ENCODE assay signal across 1 cellular context in the genomic region with DNA sequence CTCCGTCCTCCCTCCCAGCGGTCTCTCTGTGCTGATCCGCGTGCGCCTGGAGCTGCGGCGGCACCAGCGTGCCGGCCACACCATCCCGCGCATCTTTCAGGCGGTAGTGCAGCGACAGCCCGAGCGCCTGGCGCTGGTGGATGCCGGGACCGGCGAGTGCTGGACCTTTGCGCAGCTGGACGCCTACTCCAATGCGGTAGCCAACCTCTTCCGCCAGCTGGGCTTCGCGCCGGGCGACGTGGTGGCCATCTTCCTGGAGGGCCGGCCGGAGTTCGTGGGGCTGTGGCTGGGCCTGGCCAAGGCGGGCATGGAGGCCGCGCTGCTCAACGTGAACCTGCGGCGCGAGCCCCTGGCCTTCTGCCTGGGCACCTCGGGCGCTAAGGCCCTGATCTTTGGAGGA.
TF ChIP-seq lines count a peak whose summit lies in the region.

No MANE protein-coding gene starts in this region.

TF ChIP-seq in IMR-90, 13 proteins besides CTCF, POLR2A, EP300 and RAD21:
- TF ChIP-seq, protein P1, sequence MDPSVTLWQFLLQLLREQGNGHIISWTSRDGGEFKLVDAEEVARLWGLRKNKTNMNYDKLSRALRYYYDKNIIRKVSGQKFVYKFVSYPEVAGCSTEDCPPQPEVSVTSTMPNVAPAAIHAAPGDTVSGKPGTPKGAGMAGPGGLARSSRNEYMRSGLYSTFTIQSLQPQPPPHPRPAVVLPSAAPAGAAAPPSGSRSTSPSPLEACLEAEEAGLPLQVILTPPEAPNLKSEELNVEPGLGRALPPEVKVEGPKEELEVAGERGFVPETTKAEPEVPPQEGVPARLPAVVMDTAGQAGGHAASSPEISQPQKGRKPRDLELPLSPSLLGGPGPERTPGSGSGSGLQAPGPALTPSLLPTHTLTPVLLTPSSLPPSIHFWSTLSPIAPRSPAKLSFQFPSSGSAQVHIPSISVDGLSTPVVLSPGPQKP (IDR thresholded peaks at IDR 0.05; ENCODE audit: borderline replicate concordance, low read depth, low read length): no peak
